Comparison of ENCODE assay signal across 13 cellular contexts in genomic region chr2:30584116-30584515, GRCh38.
A peak's percentile ranks its signal among the peaks of the same experiment; 100 is the strongest.
DNase-seq lines count a peak whose midpoint lies in the region; ATAC-seq, FAIRE-seq and TF ChIP-seq lines count a peak whose summit lies in the region.
"Had no signal": no experiment of that assay in that cellular context is flagged by ENCODE, and none has a peak within 500 bp of the region (broad histone marks: within the 10 kb centered on the region; RNA-seq: fewer than 3 reads in every experiment).

No MANE protein-coding gene starts in this region.

- H3K4me3 ChIP-seq in bronchial epithelial cell (ENCODE audit: low read depth, low read length): no peak overlapping the region
- no peak overlapping the region for H3K4me3 ChIP-seq in aorta (ENCODE audit: low read length in 2 of 2)
- no peak overlapping the region for H3K4me3 ChIP-seq in ascending aorta
- H3K4me3 ChIP-seq: lung, Peyer's patch had no signal

- FAIRE-seq in bronchial epithelial cell (lab: Jason Lieb, UNC): peak; percentile 75
- FAIRE-seq: G401.6 had no signal

- no peaks in the 10 kb centered on the region for H3K9me3 ChIP-seq in aorta (ENCODE audit: control insufficient read depth, low read length)
- H3K9me3 ChIP-seq in ascending aorta: no peaks in the 10 kb centered on the region
- H3K9me3 ChIP-seq: Peyer's patch had no signal

- ATAC-seq in GM21423 (IDR thresholded peaks at IDR 0.05; ENCODE audit: unreplicated experiment): peak; percentile 55
- ATAC-seq in HG03432 (IDR thresholded peaks at IDR 0.05; ENCODE audit: unreplicated experiment): peak; percentile 70
- no peak for ATAC-seq in activated CD4-positive, alpha-beta T cell treated with anti-CD3 and anti-CD28 coated beads for 36 hours
- no peak for ATAC-seq in aorta (ENCODE audit: low FRiP score)

- no peaks in the 10 kb centered on the region for H3K27me3 Mint-ChIP-seq in activated CD4-positive, alpha-beta T cell treated with anti-CD3 and anti-CD28 coated beads for 36 hours

- H3K4me1 Mint-ChIP-seq in activated CD4-positive, alpha-beta T cell treated with anti-CD3 and anti-CD28 coated beads for 36 hours: peaks cover 5% of the 10 kb centered on the region

- H3K27ac ChIP-seq in aorta (ENCODE audit: low read depth in 1 of 2, low read length in 2 of 2) (no peak overlapping the region), ascending aorta (peak overlapping the region in 1 of 2 donors; percentile 13)

- no peaks in the 10 kb centered on the region for H3K27me3 ChIP-seq in bronchial epithelial cell (ENCODE audit: control insufficient read depth, insufficient read depth, low read length)
- no peaks in the 10 kb centered on the region for H3K27me3 ChIP-seq in aorta (ENCODE audit: control insufficient read depth in 1 of 2, insufficient read depth in 2 of 2, low read length in 1 of 2)
- H3K27me3 ChIP-seq in ascending aorta: no peaks in the 10 kb centered on the region
- H3K27me3 ChIP-seq: Peyer's patch had no signal

- no peaks in the 10 kb centered on the region for H3K36me3 ChIP-seq in bronchial epithelial cell (ENCODE audit: control insufficient read depth, insufficient read depth, low read length)
- H3K36me3 ChIP-seq in aorta (ENCODE audit: control insufficient read depth in 1 of 2, insufficient read depth in 2 of 2, low read length in 1 of 2): no peaks in the 10 kb centered on the region
- no peaks in the 10 kb centered on the region for H3K36me3 ChIP-seq in ascending aorta
- H3K36me3 ChIP-seq: Peyer's patch had no signal

- no peak overlapping the region for H3K27ac Mint-ChIP-seq in activated CD4-positive, alpha-beta T cell treated with anti-CD3 and anti-CD28 coated beads for 36 hours

- WGBS in aorta, 2 donors: 23 to 41% methylated on average over 4 of the region's 4 CpGs

- H3K4me3 Mint-ChIP-seq in activated CD4-positive, alpha-beta T cell treated with anti-CD3 and anti-CD28 coated beads for 36 hours: no peak overlapping the region

- CTCF ChIA-PET in GM10248 (lab: Yijun Ruan, JAX): interaction anchor here (2.0 kb wide), 1 partner anchor 11 kb away, joined by 8 read pairs; no protein-coding TSS in a partner anchor
- CTCF ChIA-PET in activated CD4-positive, alpha-beta T cell treated with anti-CD3 and anti-CD28 coated beads for 36 hours (lab: Charles Lee): no interaction called here

- peaks cover 21% of the 10 kb centered on the region for H3K36me3 Mint-ChIP-seq in activated CD4-positive, alpha-beta T cell treated with anti-CD3 and anti-CD28 coated beads for 36 hours (ENCODE audit: low read depth)

- TF ChIP-seq CTCF in GM10248 (IDR thresholded peaks at IDR 0.05; ENCODE audit: control extremely low read depth, extremely low read depth, low read depth, missing control alignments): no peak
- no peak for TF ChIP-seq CTCF in bronchial epithelial cell (IDR thresholded peaks at IDR 0.05; ENCODE audit: insufficient read depth, low read length, severe bottlenecking)
- no peak for TF ChIP-seq CTCF in ascending aorta (IDR thresholded peaks at IDR 0.05)

- H3K9me3 Mint-ChIP-seq in activated CD4-positive, alpha-beta T cell treated with anti-CD3 and anti-CD28 coated beads for 36 hours (ENCODE audit: low read depth): no peaks in the 10 kb centered on the region

- intact Hi-C loops in activated CD4-positive, alpha-beta T cell treated with anti-CD3 and anti-CD28 coated beads for 36 hours (cut with DNase I, micrococcal nuclease): no loop called here
- intact Hi-C loops in aorta (cut with DNase I) (no loop called here), ascending aorta (cut with DNase I) (loop anchor here (5.0 kb wide), 1 partner anchor 108 kb away; no protein-coding TSS in a partner anchor)

- H3K4me1 ChIP-seq in aorta (ENCODE audit: control insufficient read depth in 1 of 2, insufficient read depth in 2 of 2, low read length in 2 of 2): peaks cover 0 to 4% of the 10 kb centered on the region in 2 donors
- peaks cover 2 to 19% of the 10 kb centered on the region in 2 donors for H3K4me1 ChIP-seq in ascending aorta
- H3K4me1 ChIP-seq: Peyer's patch had no signal

- POLR2A ChIA-PET in GM10248 (lab: Yijun Ruan, JAX): no interaction called here
- POLR2A ChIA-PET in activated CD4-positive, alpha-beta T cell treated with anti-CD3 and anti-CD28 coated beads for 36 hours (lab: Charles Lee): no interaction called here

- DNase-seq in GM10248 (ENCODE audit: extremely low spot score) (peak; percentile 42), bronchial epithelial cell (ENCODE audit: low read depth) (no peak), NCI-H1092 (lab: John Stamatoyannopoulos, UW) (no peak), aorta (no peak), ascending aorta (ENCODE audit: low spot score in 2 of 2) (no peak)
- no peak for DNase-seq in activated CD4-positive, alpha-beta T cell treated with anti-CD3 and anti-CD28 coated beads for 36 hours
- DNase-seq: activated CD4-positive, CD25-positive, alpha-beta regulatory T cell treated with anti-CD3 and anti-CD28 coated beads, Interleukin-2, amount 50 U/mL, for 72 hours; activated gamma-delta T cell treated with Interleukin-2 at 50 U/mL for 16 hours; Peyer's patch had no signal

Comparison
In these comparisons a context has a peak if more than half of its experiments do, and no peak if none do; other contexts are left out.
1. ATAC-seq: peak in GM21423 (single experiment) and HG03432 (single experiment); none in activated CD4-positive, alpha-beta T cell treated with anti-CD3 and anti-CD28 coated beads for 36 hours (single experiment) and aorta (single experiment).